In genomic region chr12:54368709-54369596, GRCh38 we compare ENCODE assay signal across 8 cellular contexts. TPM values are rescaled to one million over a fixed set of nuclear protein-coding genes. Genes with fewer than 3 reads are reported as not detected.
DNase-seq lines count a peak whose midpoint lies in the region; ATAC-seq and TF ChIP-seq lines count a peak whose summit lies in the region.

No MANE protein-coding gene starts in this region.

- H3K4me1 ChIP-seq in PC-3 (ENCODE audit: insufficient read depth, low read length) = peaks cover 14% of the 10 kb centered on the region
- peaks cover 17% of the 10 kb centered on the region for H3K4me1 ChIP-seq in fibroblast of lung (ENCODE audit: control insufficient read depth, extremely low read depth, insufficient read depth, low read length)

- H2AFZ ChIP-seq in PC-3 (ENCODE audit: low read length) (peak overlapping the region; percentile 83), fibroblast of lung (ENCODE audit: low read length) (peak overlapping the region; percentile 83)

- H4K20me1 ChIP-seq in PC-3 (ENCODE audit: low read length) (no peaks in the 10 kb centered on the region), fibroblast of lung (ENCODE audit: control insufficient read depth, extremely low read depth, insufficient read depth, low read length) (no peaks in the 10 kb centered on the region)

- H3K9ac ChIP-seq in PC-3 (ENCODE audit: low read length) (peak overlapping the region; percentile 22; the same call in 1 of the 2 replicates), fibroblast of lung (ENCODE audit: insufficient read depth, low read length) (peak overlapping the region; percentile 5)

- DNase-seq in COLO829 (ENCODE audit: low spot score) = peak; percentile 68
- DNase-seq in PC-3 = peak; percentile 91
- DNase-seq in activated T-cell treated with anti-CD3 and anti-CD28 coated beads, Interleukin-2, amount 50 U/mL, for 4 hours = peak; percentile 91
- peak; percentile 77 to 89 for DNase-seq in fibroblast of lung (ENCODE audit: low read depth in 2 of 2)
- peak; percentile 83 for DNase-seq in natural killer cell

- TF ChIP-seq CTCF in PC-3 (conservative IDR thresholded peaks at IDR 0.05; ENCODE audit: low read depth, low read length) (peak; percentile 93), fibroblast of lung (conservative IDR thresholded peaks at IDR 0.05 in 1 of 2, IDR thresholded peaks at IDR 0.05 in 1 of 2; ENCODE audit: low read depth in 1 of 2, low read length in 2 of 2) (peak; percentile 93), natural killer cell (IDR thresholded peaks at IDR 0.05) (peak; percentile 86)

- H3K27ac ChIP-seq in PC-3 (ENCODE audit: low read length) (no peak overlapping the region), fibroblast of lung (ENCODE audit: insufficient read depth, low read length) (peak overlapping the region; percentile 23)

- POLR2A ChIA-PET in PC-3 (lab: Charles Lee; ENCODE audit: unreplicated experiment) = interaction anchor here (0.5 to 0.6 kb wide), 3 partner anchors 18 to 82 kb away, joined by 3 to 4 read pairs (median 3); partner anchors contain the start of gene COPZ1

- H3K4me3 Mint-ChIP-seq in IgD-negative memory B cell (peak overlapping the region; percentile 1 to 91 (median 66)), natural killer cell (peak overlapping the region; percentile 86)
- peak overlapping the region; percentile 43 for H3K4me3 Mint-ChIP-seq in activated T-cell treated with anti-CD3 and anti-CD28 coated beads, Interleukin-2, amount 50 U/mL, for 4 hours
- peak overlapping the region; percentile 57 for H3K4me3 Mint-ChIP-seq in stimulated activated memory B cell treated with anti-CD40 and anti-IgM and Interleukin-4, amounts not matched to agents 10 μg/mL and 1 μg/mL and 100 μg/mL, for 72 hours

- peak; percentile 66 for ATAC-seq in GM21367 (IDR thresholded peaks at IDR 0.05; ENCODE audit: unreplicated experiment)
- ATAC-seq in PC-3 = peak; percentile 79
- ATAC-seq in activated T-cell treated with anti-CD3 and anti-CD28 coated beads, Interleukin-2, amount 50 U/mL, for 4 hours = peak; percentile 88 to 89
- peak; percentile 88 to 98 (median 92) for ATAC-seq in natural killer cell
- ATAC-seq in stimulated activated memory B cell treated with anti-CD40 and anti-IgM and Interleukin-4, amounts not matched to agents 10 μg/mL and 1 μg/mL and 100 μg/mL, for 72 hours = peak; percentile 86

- H3K27me3 Mint-ChIP-seq in IgD-negative memory B cell (no peaks in the 10 kb centered on the region), natural killer cell (ENCODE audit: low read depth in 2 of 2) (no peaks in the 10 kb centered on the region)
- no peaks in the 10 kb centered on the region for H3K27me3 Mint-ChIP-seq in activated T-cell treated with anti-CD3 and anti-CD28 coated beads, Interleukin-2, amount 50 U/mL, for 4 hours (ENCODE audit: low read depth)
- H3K27me3 Mint-ChIP-seq in stimulated activated memory B cell treated with anti-CD40 and anti-IgM and Interleukin-4, amounts not matched to agents 10 μg/mL and 1 μg/mL and 100 μg/mL, for 72 hours = no peaks in the 10 kb centered on the region

- H3K79me2 ChIP-seq in PC-3 (ENCODE audit: low read length) (no peaks in the 10 kb centered on the region), fibroblast of lung (ENCODE audit: control insufficient read depth, insufficient read depth, low read length) (no peaks in the 10 kb centered on the region)

- H3K9me2 ChIP-seq in PC-3 (replicated peaks; ENCODE audit: low read length) = no peaks in the 10 kb centered on the region

- H3K36me3 Mint-ChIP-seq in IgD-negative memory B cell (no peaks in the 10 kb centered on the region), natural killer cell (no peaks in the 10 kb centered on the region)
- H3K36me3 Mint-ChIP-seq in activated T-cell treated with anti-CD3 and anti-CD28 coated beads, Interleukin-2, amount 50 U/mL, for 4 hours (ENCODE audit: insufficient read depth) = no peaks in the 10 kb centered on the region
- H3K36me3 Mint-ChIP-seq in stimulated activated memory B cell treated with anti-CD40 and anti-IgM and Interleukin-4, amounts not matched to agents 10 μg/mL and 1 μg/mL and 100 μg/mL, for 72 hours = no peaks in the 10 kb centered on the region

- H3K4me2 ChIP-seq in PC-3 (ENCODE audit: low read length) (peak overlapping the region; percentile 77), fibroblast of lung (ENCODE audit: extremely low read depth, insufficient read depth, low read length) (peak overlapping the region; percentile 88)

- intact Hi-C loops in PC-3 (cut with micrococcal nuclease) = loop anchor here (1.0 kb wide), 1 partner anchor 10 kb away; no protein-coding TSS in a partner anchor
- intact Hi-C loops in natural killer cell (cut with micrococcal nuclease) = loop anchor here (1.0 to 2.0 kb wide), 3 partner anchors 75 to 154 kb away; no protein-coding TSS in a partner anchor

- H3K4me3 ChIP-seq in PC-3 (ENCODE audit: low read length) (peak overlapping the region; percentile 37; the same call in 1 of the 2 replicates), fibroblast of lung (replicated peaks in 1 of 4; ENCODE audit: control extremely low read depth in 1 of 4, insufficient read depth in 1 of 4, low read depth in 3 of 4, low read length in 4 of 4) (peak overlapping the region; percentile 29 to 48 (median 33))

- no TSS peak for BruUV-seq in PC-3 (replicated peaks; lab: Mats Ljungman, UMichigan)

- CTCF ChIA-PET in PC-3 (lab: Charles Lee) = interaction anchor here (0.5 to 1.1 kb wide), 7 partner anchors 9 to 144 kb away, joined by 3 to 15 read pairs (median 5); no protein-coding TSS in a partner anchor

- H3K9me3 ChIP-seq in PC-3 (ENCODE audit: low read length) (no peaks in the 10 kb centered on the region), fibroblast of lung (ENCODE audit: control insufficient read depth, insufficient read depth, low read depth, low read length) (no peaks in the 10 kb centered on the region)

- no peaks in the 10 kb centered on the region for H3K27me3 ChIP-seq in PC-3 (ENCODE audit: low read length)
- no peaks in the 10 kb centered on the region for H3K27me3 ChIP-seq in fibroblast of lung (ENCODE audit: control insufficient read depth, insufficient read depth, low read length)

- no peaks in the 10 kb centered on the region for H3F3A ChIP-seq in PC-3 (ENCODE audit: low read length, unreplicated experiment)

- H3K27ac Mint-ChIP-seq in IgD-negative memory B cell = peak overlapping the region in 2 of 3 donors; percentile 4 to 83
- peak overlapping the region; percentile 62 to 66 for H3K27ac Mint-ChIP-seq in natural killer cell
- peak overlapping the region; percentile 62 for H3K27ac Mint-ChIP-seq in stimulated activated memory B cell treated with anti-CD40 and anti-IgM and Interleukin-4, amounts not matched to agents 10 μg/mL and 1 μg/mL and 100 μg/mL, for 72 hours

- H3K36me3 ChIP-seq in PC-3 (ENCODE audit: low read depth, low read length) (no peaks in the 10 kb centered on the region), fibroblast of lung (ENCODE audit: control insufficient read depth, insufficient read depth, low read length) (no peaks in the 10 kb centered on the region)

- H3K9me3 Mint-ChIP-seq in IgD-negative memory B cell = no peaks in the 10 kb centered on the region
- H3K9me3 Mint-ChIP-seq in activated T-cell treated with anti-CD3 and anti-CD28 coated beads, Interleukin-2, amount 50 U/mL, for 4 hours = no peaks in the 10 kb centered on the region
- no peaks in the 10 kb centered on the region for H3K9me3 Mint-ChIP-seq in natural killer cell
- H3K9me3 Mint-ChIP-seq in stimulated activated memory B cell treated with anti-CD40 and anti-IgM and Interleukin-4, amounts not matched to agents 10 μg/mL and 1 μg/mL and 100 μg/mL, for 72 hours = no peaks in the 10 kb centered on the region

- peaks cover 16 to 25% (median 19%) of the 10 kb centered on the region in 3 donors for H3K4me1 Mint-ChIP-seq in IgD-negative memory B cell
- peaks cover 37% of the 10 kb centered on the region for H3K4me1 Mint-ChIP-seq in activated T-cell treated with anti-CD3 and anti-CD28 coated beads, Interleukin-2, amount 50 U/mL, for 4 hours (ENCODE audit: low read depth)
- H3K4me1 Mint-ChIP-seq in natural killer cell = peaks cover 23 to 28% of the 10 kb centered on the region in 2 donors
- peaks cover 32% of the 10 kb centered on the region for H3K4me1 Mint-ChIP-seq in stimulated activated memory B cell treated with anti-CD40 and anti-IgM and Interleukin-4, amounts not matched to agents 10 μg/mL and 1 μg/mL and 100 μg/mL, for 72 hours

RNA-seq across cellular contexts. Expression of gene GPR84, which starts 4.7 kb away (rescaled TPM):
- polyA plus RNA-seq in IgD-negative memory B cell = not detected
- total RNA-seq in PC-3 (2014; rRNA removed) = not detected in 2 replicates
- under 1 TPM in 2 of 3 donors, not detected in 1; 0.13 to 0.49 TPM for total RNA-seq in activated T-cell treated with anti-CD3 and anti-CD28 coated beads, Interleukin-2, amount 50 U/mL, for 4 hours
- not detected in 2 replicates for total RNA-seq in fibroblast of lung
- 0.03 TPM in 1 of 2 replicates, not detected in the other for polyA plus RNA-seq in fibroblast of lung
- polyA plus RNA-seq in fibroblast of lung (2012) = not detected in 2 replicates
- polyA minus RNA-seq in fibroblast of lung (ENCODE audit: low replicate concordance) = not detected in 2 replicates
- total RNA-seq in natural killer cell = 1 to 10 TPM in 1 of 3 donors, under 1 TPM in 2; 0.45 to 4.9 (median 0.59) TPM

RNA-seq across cellular contexts. Expression of gene ZNF385A, which starts 15.6 kb away (rescaled TPM):
- 4.2 TPM for polyA plus RNA-seq in IgD-negative memory B cell
- total RNA-seq in PC-3 (2014; rRNA removed) = 1.8 and 5.0 TPM in 2 replicates
- total RNA-seq in activated T-cell treated with anti-CD3 and anti-CD28 coated beads, Interleukin-2, amount 50 U/mL, for 4 hours = 1 to 10 TPM in 1 of 3 donors, under 1 TPM in 2; 0.48 to 1.1 (median 0.55) TPM
- 2.3 and 3.3 TPM in 2 replicates for total RNA-seq in fibroblast of lung
- 0.64 and 0.69 TPM in 2 replicates for polyA plus RNA-seq in fibroblast of lung
- polyA plus RNA-seq in fibroblast of lung (2012) = 4.3 and 6.1 TPM in 2 replicates
- 12.6 and 14.3 TPM in 2 replicates for polyA minus RNA-seq in fibroblast of lung (ENCODE audit: low replicate concordance)
- total RNA-seq in natural killer cell = 1 to 10 TPM; 5.4 to 9.8 (median 8.9) TPM

RNA-seq across cellular contexts. Expression of gene COPZ1, which starts 44.0 kb away (rescaled TPM):
- polyA plus RNA-seq in IgD-negative memory B cell = 135 TPM
- total RNA-seq in PC-3 (2014; rRNA removed) = 121 and 156 TPM in 2 replicates
- 100 to 1,000 TPM in 2 of 3 donors, 10 to 100 TPM in 1; 97.5 to 113 (median 109) TPM for total RNA-seq in activated T-cell treated with anti-CD3 and anti-CD28 coated beads, Interleukin-2, amount 50 U/mL, for 4 hours
- total RNA-seq in fibroblast of lung = 80.9 and 97.9 TPM in 2 replicates
- polyA plus RNA-seq in fibroblast of lung = 305 and 324 TPM in 2 replicates
- polyA plus RNA-seq in fibroblast of lung (2012) = 292 and 325 TPM in 2 replicates
- polyA minus RNA-seq in fibroblast of lung (ENCODE audit: low replicate concordance) = 79.6 and 97.1 TPM in 2 replicates
- total RNA-seq in natural killer cell = 10 to 100 TPM; 66.3 to 83.6 (median 79.7) TPM

RNA-seq across cellular contexts. Expression of gene ITGA5, which starts 50.1 kb away (rescaled TPM):
- polyA plus RNA-seq in IgD-negative memory B cell = 1.6 TPM
- total RNA-seq in PC-3 (2014; rRNA removed) = 35.9 and 38.2 TPM in 2 replicates
- total RNA-seq in activated T-cell treated with anti-CD3 and anti-CD28 coated beads, Interleukin-2, amount 50 U/mL, for 4 hours = 10 to 100 TPM in 2 of 3 donors, 1 to 10 TPM in 1; 9.3 to 16.4 (median 12.4) TPM
- 133 and 232 TPM in 2 replicates for total RNA-seq in fibroblast of lung
- 162 and 199 TPM in 2 replicates for polyA plus RNA-seq in fibroblast of lung
- polyA plus RNA-seq in fibroblast of lung (2012) = 222 and 301 TPM in 2 replicates
- 571 and 815 TPM in 2 replicates for polyA minus RNA-seq in fibroblast of lung (ENCODE audit: low replicate concordance)
- total RNA-seq in natural killer cell = 100 to 1,000 TPM; 177 to 232 (median 207) TPM
